ENCODE assay signal across 7 cellular contexts in genomic region chrX:11111947-11112346, GRCh38. TPM values are rescaled to one million over a fixed set of nuclear protein-coding genes. Genes with fewer than 3 reads are reported as not detected.
DNase-seq lines count a peak whose midpoint lies in the region; ATAC-seq and TF ChIP-seq lines count a peak whose summit lies in the region.

No MANE protein-coding gene starts in this region.

- peak overlapping the region; percentile 97 for H3K27ac Mint-ChIP-seq in activated CD8-positive, alpha-beta T cell treated with anti-CD3 and anti-CD28 coated beads for 36 hours
- H3K27ac Mint-ChIP-seq in stimulated activated memory B cell treated with anti-CD40 and anti-IgM and Interleukin-4, amounts not matched to agents 10 μg/mL and 1 μg/mL and 100 μg/mL, for 72 hours = peak overlapping the region; percentile 98

- no peak for DNase-seq in HFF-Myc (ENCODE audit: extremely low read depth, low read depth)
- peak; percentile 2 for DNase-seq in activated CD8-positive, alpha-beta T cell treated with anti-CD3 and anti-CD28 coated beads for 36 hours
- no peak for DNase-seq in NOMO-1 treated with dmso at 0.1 percent for 144 hours (lab: John Stamatoyannopoulos, UW; ENCODE audit: unreplicated experiment)
- no peak for DNase-seq in NCI-H510A (lab: John Stamatoyannopoulos, UW)
- no peak for DNase-seq in activated CD4-positive, alpha-beta T cell treated with anti-CD3 and anti-CD28 coated beads, Interleukin-2, amount 50 U/mL, for 48 hours

- no peaks in the 10 kb centered on the region for H3K9me3 ChIP-seq in iPS-18a (ENCODE audit: control insufficient read depth, low read depth, low read length)

- H3K9me3 Mint-ChIP-seq in activated CD8-positive, alpha-beta T cell treated with anti-CD3 and anti-CD28 coated beads for 36 hours = no peaks in the 10 kb centered on the region
- H3K9me3 Mint-ChIP-seq in stimulated activated memory B cell treated with anti-CD40 and anti-IgM and Interleukin-4, amounts not matched to agents 10 μg/mL and 1 μg/mL and 100 μg/mL, for 72 hours = no peaks in the 10 kb centered on the region

- no peaks in the 10 kb centered on the region for H3K27me3 Mint-ChIP-seq in activated CD8-positive, alpha-beta T cell treated with anti-CD3 and anti-CD28 coated beads for 36 hours
- no peaks in the 10 kb centered on the region for H3K27me3 Mint-ChIP-seq in stimulated activated memory B cell treated with anti-CD40 and anti-IgM and Interleukin-4, amounts not matched to agents 10 μg/mL and 1 μg/mL and 100 μg/mL, for 72 hours

- no peak for ATAC-seq in activated CD8-positive, alpha-beta T cell treated with anti-CD3 and anti-CD28 coated beads for 36 hours
- ATAC-seq in stimulated activated memory B cell treated with anti-CD40 and anti-IgM and Interleukin-4, amounts not matched to agents 10 μg/mL and 1 μg/mL and 100 μg/mL, for 72 hours = no peak

- POLR2A ChIA-PET in activated CD8-positive, alpha-beta T cell treated with anti-CD3 and anti-CD28 coated beads for 36 hours (lab: Charles Lee) = interaction anchor here (0.6 kb wide), 1 partner anchor 654 kb away, joined by 3 read pairs; no protein-coding TSS in a partner anchor

- peaks cover 15% of the 10 kb centered on the region for H3K36me3 Mint-ChIP-seq in activated CD8-positive, alpha-beta T cell treated with anti-CD3 and anti-CD28 coated beads for 36 hours (ENCODE audit: low read depth)
- peaks cover 15% of the 10 kb centered on the region for H3K36me3 Mint-ChIP-seq in stimulated activated memory B cell treated with anti-CD40 and anti-IgM and Interleukin-4, amounts not matched to agents 10 μg/mL and 1 μg/mL and 100 μg/mL, for 72 hours

- H3K4me3 ChIP-seq in HFF-Myc (replicated peaks; ENCODE audit: low read depth, low read length) (peak overlapping the region; percentile 76), iPS-18a (ENCODE audit: low read length) (peak overlapping the region; percentile 82)

- H3K27me3 ChIP-seq in iPS-18a (ENCODE audit: control insufficient read depth, insufficient read depth, low read length) = no peaks in the 10 kb centered on the region

- H3K4me1 Mint-ChIP-seq in activated CD8-positive, alpha-beta T cell treated with anti-CD3 and anti-CD28 coated beads for 36 hours (ENCODE audit: low read depth) = peaks cover 17% of the 10 kb centered on the region
- H3K4me1 Mint-ChIP-seq in stimulated activated memory B cell treated with anti-CD40 and anti-IgM and Interleukin-4, amounts not matched to agents 10 μg/mL and 1 μg/mL and 100 μg/mL, for 72 hours = peaks cover 21% of the 10 kb centered on the region

- H3K27ac ChIP-seq in iPS-18a (ENCODE audit: low read length) = peak overlapping the region; percentile 58

- peaks cover 46% of the 10 kb centered on the region for H3K36me3 ChIP-seq in iPS-18a (ENCODE audit: control insufficient read depth, low read depth, low read length)

- intact Hi-C loops in activated CD8-positive, alpha-beta T cell treated with anti-CD3 and anti-CD28 coated beads for 36 hours (cut with micrococcal nuclease) = no loop called here

- no peak for TF ChIP-seq CTCF in HFF-Myc (IDR thresholded peaks at IDR 0.05; ENCODE audit: low read depth, low read length, missing control alignments)
- TF ChIP-seq CTCF in activated CD8-positive, alpha-beta T cell treated with anti-CD3 and anti-CD28 coated beads for 36 hours (IDR thresholded peaks at IDR 0.05) = no peak

- H3K9ac ChIP-seq in iPS-18a (ENCODE audit: low read length) = peak overlapping the region; percentile 85

- peaks cover 9% of the 10 kb centered on the region for H3K4me1 ChIP-seq in iPS-18a (ENCODE audit: control insufficient read depth, low read depth, low read length)

- CTCF ChIA-PET in activated CD8-positive, alpha-beta T cell treated with anti-CD3 and anti-CD28 coated beads for 36 hours (lab: Charles Lee) = no interaction called here

- H3K4me3 Mint-ChIP-seq in activated CD8-positive, alpha-beta T cell treated with anti-CD3 and anti-CD28 coated beads for 36 hours = no peak overlapping the region
- H3K4me3 Mint-ChIP-seq in stimulated activated memory B cell treated with anti-CD40 and anti-IgM and Interleukin-4, amounts not matched to agents 10 μg/mL and 1 μg/mL and 100 μg/mL, for 72 hours = peak overlapping the region; percentile 94

RNA-seq across cellular contexts. Expression of gene HCCS, which starts 0.8 kb away (rescaled TPM):
- 10 to 100 TPM; 23.3 to 26.3 TPM for total RNA-seq in activated CD8-positive, alpha-beta T cell treated with anti-CD3 and anti-CD28 coated beads for 36 hours
